Comparison of ENCODE assay signal across 20 cellular contexts in the genomic region with DNA sequence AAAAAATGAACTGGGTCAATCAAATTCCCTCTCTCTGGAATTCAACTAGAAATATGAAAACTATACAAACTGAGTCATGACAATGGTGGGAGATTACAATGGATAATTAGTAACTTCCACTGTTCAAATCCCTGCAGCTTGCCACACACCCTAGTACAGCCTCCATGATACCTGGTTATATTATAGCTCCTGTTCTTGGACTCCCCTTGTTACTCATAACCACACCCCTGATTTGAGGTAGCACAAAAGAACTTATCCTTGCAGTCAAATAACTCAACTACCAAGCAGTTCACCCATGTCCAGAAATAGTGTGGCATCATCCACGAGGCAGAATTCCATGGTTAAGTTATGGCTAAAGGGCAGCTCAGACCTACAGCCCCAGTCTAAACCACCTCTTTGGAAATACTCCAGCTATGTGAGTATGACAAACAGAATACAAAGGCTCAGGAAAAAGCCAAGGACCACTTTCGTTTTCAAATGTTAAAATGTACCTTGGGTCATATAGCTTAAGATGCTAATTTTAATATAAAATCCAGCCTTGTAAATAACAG.
DNase-seq lines count a peak whose midpoint lies in the region; ATAC-seq, FAIRE-seq and TF ChIP-seq lines count a peak whose summit lies in the region.
"Had no signal": no experiment of that assay in that cellular context is flagged by ENCODE, and none has a peak within 500 bp of the region (broad histone marks: within the 10 kb centered on the region; RNA-seq: fewer than 3 reads in every experiment).

No MANE protein-coding gene starts in this region.

- no peaks in the 10 kb centered on the region for H3K79me2 ChIP-seq in trophoblast cell (ENCODE audit: control insufficient read depth, insufficient read depth, low read length, poor library complexity)

- no peak overlapping the region for H2BK12ac ChIP-seq in trophoblast cell (ENCODE audit: low read length)

- H3K9me3 ChIP-seq in esophagus (ENCODE audit: control insufficient read depth in 2 of 2, insufficient read depth in 1 of 2, low read depth in 1 of 2, low read length in 1 of 2) (no peaks in the 10 kb centered on the region), trophoblast cell (ENCODE audit: insufficient read depth, low read depth, low read length) (no peaks in the 10 kb centered on the region)
- H3K9me3 ChIP-seq: lower lobe of right lung, ovary had no signal

- no peak overlapping the region for H4K91ac ChIP-seq in trophoblast cell (ENCODE audit: low read depth, low read length)

- FAIRE-seq in H54 (lab: Jason Lieb, UNC), result peak; percentile 92

- H3K18ac ChIP-seq in trophoblast cell (ENCODE audit: low read length), result no peak overlapping the region

- no peak overlapping the region for H2BK120ac ChIP-seq in trophoblast cell (ENCODE audit: insufficient read depth, low read length, poor library complexity)

- H3K36me3 Mint-ChIP-seq in stimulated activated naive B cell treated with anti-CD40 and anti-IgM and Interleukin-4, amounts not matched to agents 10 μg/mL and 1 μg/mL and 100 μg/mL, for 72 hours, result peaks cover 6% of the 10 kb centered on the region in 2 donors
- H3K36me3 Mint-ChIP-seq in activated CD4-positive, alpha-beta T cell treated with anti-CD3 and anti-CD28 coated beads, Interleukin-2, amount 10 ng/mL, durations not matched to agents 24 days and 14 days (ENCODE audit: low read depth), result no peaks in the 10 kb centered on the region

- no peak for ATAC-seq in stimulated activated naive B cell treated with anti-CD40 and anti-IgM and Interleukin-4, amounts not matched to agents 10 μg/mL and 1 μg/mL and 100 μg/mL, for 72 hours (replicated peaks)
- ATAC-seq: HCT116; lower lobe of right lung; naive thymus-derived CD4-positive, alpha-beta T cell had no signal

- H3K23ac ChIP-seq in trophoblast cell (ENCODE audit: low read length), result no peak overlapping the region

- no peak overlapping the region for H3K14ac ChIP-seq in trophoblast cell (ENCODE audit: low read length)

- no peak overlapping the region for H3K4ac ChIP-seq in trophoblast cell (ENCODE audit: low read depth, low read length)

- H3K4me2 ChIP-seq in trophoblast cell (ENCODE audit: low read length), result no peak overlapping the region
- H3K4me2 ChIP-seq: KMS-11 had no signal

- H4K8ac ChIP-seq in trophoblast cell (ENCODE audit: low read depth, low read length), result no peak overlapping the region

- H3K4me1 Mint-ChIP-seq in stimulated activated naive B cell treated with anti-CD40 and anti-IgM and Interleukin-4, amounts not matched to agents 10 μg/mL and 1 μg/mL and 100 μg/mL, for 72 hours, result peaks cover 14 to 15% of the 10 kb centered on the region in 2 donors
- no peaks in the 10 kb centered on the region for H3K4me1 Mint-ChIP-seq in activated CD4-positive, alpha-beta T cell treated with anti-CD3 and anti-CD28 coated beads, Interleukin-2, amount 10 ng/mL, durations not matched to agents 24 days and 14 days
- H3K4me1 Mint-ChIP-seq: activated CD4-positive, alpha-beta T cell treated with anti-CD3 and anti-CD28 coated beads, Interleukin-2, amount 10 ng/mL, durations not matched to agents 7 days and 5 days had no signal

- H3K36me3 ChIP-seq in esophagus (ENCODE audit: control insufficient read depth in 2 of 2, insufficient read depth in 2 of 2, low read length in 1 of 2), result no peaks in the 10 kb centered on the region
- H3K36me3 ChIP-seq in trophoblast cell (ENCODE audit: control insufficient read depth in 1 of 2, insufficient read depth in 2 of 2, low read length in 2 of 2), result no peaks in the 10 kb centered on the region
- H3K36me3 ChIP-seq: lower lobe of right lung, ovary had no signal

- H2AFZ ChIP-seq in trophoblast cell (ENCODE audit: insufficient read depth, low read length, poor library complexity), result no peak overlapping the region

- no peaks in the 10 kb centered on the region for H3K79me1 ChIP-seq in trophoblast cell (ENCODE audit: low read length)

- intact Hi-C loops in activated CD4-positive, alpha-beta T cell treated with anti-CD3 and anti-CD28 coated beads, Interleukin-2, amount 10 ng/mL, durations not matched to agents 24 days and 14 days (cut with micrococcal nuclease), result no loop called here

- peak overlapping the region; percentile 1 for H3K9ac ChIP-seq in trophoblast cell (ENCODE audit: low read length)
- H3K9ac ChIP-seq: KMS-11 had no signal

- no peak overlapping the region for H3K4me3 Mint-ChIP-seq in stimulated activated naive B cell treated with anti-CD40 and anti-IgM and Interleukin-4, amounts not matched to agents 10 μg/mL and 1 μg/mL and 100 μg/mL, for 72 hours
- no peak overlapping the region for H3K4me3 Mint-ChIP-seq in activated CD4-positive, alpha-beta T cell treated with anti-CD3 and anti-CD28 coated beads, Interleukin-2, amount 10 ng/mL, durations not matched to agents 24 days and 14 days
- H3K4me3 Mint-ChIP-seq: activated CD4-positive, alpha-beta T cell treated with anti-CD3 and anti-CD28 coated beads, Interleukin-2, amount 10 ng/mL, durations not matched to agents 7 days and 5 days; naive thymus-derived CD4-positive, alpha-beta T cell had no signal

- H2AK5ac ChIP-seq in trophoblast cell (ENCODE audit: low read length), result no peak overlapping the region

- WGBS in esophagus, 2 donors, result 38 to 45% methylated on average over 2 of the region's 2 CpGs
- no CpG with 5 or more reads among the region's 2 CpGs for WGBS in trophoblast cell (ENCODE audit: extremely low coverage, insufficient coverage, insufficient read length)

- no peaks in the 10 kb centered on the region for H3K27me3 Mint-ChIP-seq in stimulated activated naive B cell treated with anti-CD40 and anti-IgM and Interleukin-4, amounts not matched to agents 10 μg/mL and 1 μg/mL and 100 μg/mL, for 72 hours
- no peaks in the 10 kb centered on the region for H3K27me3 Mint-ChIP-seq in activated CD4-positive, alpha-beta T cell treated with anti-CD3 and anti-CD28 coated beads, Interleukin-2, amount 10 ng/mL, durations not matched to agents 24 days and 14 days
- H3K27me3 Mint-ChIP-seq: naive thymus-derived CD4-positive, alpha-beta T cell had no signal

- H3K9me3 Mint-ChIP-seq in stimulated activated naive B cell treated with anti-CD40 and anti-IgM and Interleukin-4, amounts not matched to agents 10 μg/mL and 1 μg/mL and 100 μg/mL, for 72 hours, result peaks cover 0 to 6% of the 10 kb centered on the region in 2 donors
- H3K9me3 Mint-ChIP-seq in activated CD4-positive, alpha-beta T cell treated with anti-CD3 and anti-CD28 coated beads, Interleukin-2, amount 10 ng/mL, durations not matched to agents 24 days and 14 days, result peaks cover 4% of the 10 kb centered on the region
- H3K9me3 Mint-ChIP-seq: activated CD4-positive, alpha-beta T cell treated with anti-CD3 and anti-CD28 coated beads, Interleukin-2, amount 10 ng/mL, durations not matched to agents 7 days and 5 days had no signal

- H3K4me1 ChIP-seq in esophagus (ENCODE audit: control insufficient read depth in 2 of 2, insufficient read depth in 2 of 2, low read length in 1 of 2) (peaks cover 5 to 18% of the 10 kb centered on the region in 2 donors), trophoblast cell (ENCODE audit: control insufficient read depth in 1 of 2, insufficient read depth in 2 of 2, low read length in 2 of 2) (peaks cover 0 to 3% of the 10 kb centered on the region in 2 experiments)

- DNase-seq in H54 (ENCODE audit: insufficient read length, low spot score), result peak; percentile 35
- peak; percentile 41 for DNase-seq in amniotic epithelial cell (ENCODE audit: low read depth)
- no peak for DNase-seq in trophoblast cell
- DNase-seq in stimulated activated naive B cell treated with anti-CD40 and anti-IgM and Interleukin-4, amounts not matched to agents 10 μg/mL and 1 μg/mL and 100 μg/mL, for 72 hours, result no peak
- DNase-seq in stimulated activated CD4-positive, alpha-beta T cell treated with anti-CD3 and anti-CD28 coated beads, Interleukin-12 subunit alpha, Interleukin-12 subunit beta, amount 100 ng/mL, for 4 hours, result no peak
- DNase-seq in GF-D8 (lab: John Stamatoyannopoulos, UW), result no peak
- DNase-seq in activated CD4-positive, alpha-beta T cell treated with anti-CD3 and anti-CD28 coated beads, Interleukin-2, amount 10 ng/mL, durations not matched to agents 24 days and 14 days, result no peak
- DNase-seq: activated CD4-positive, alpha-beta T cell treated with anti-CD3 and anti-CD28 coated beads, Interleukin-2, amount 10 ng/mL, durations not matched to agents 7 days and 5 days; activated gamma-delta T cell treated with Interleukin-2 at 50 U/mL for 16 hours; AML-193; aorta; COR-L47; lower lobe of right lung; naive thymus-derived CD4-positive, alpha-beta T cell; NCI-H2171 treated with DMSO at 0.1 percent for 48 hours; ovary; stimulated activated CD4-positive, alpha-beta T cell treated with anti-CD3 and anti-CD28 coated beads, Interleukin-4, amount 100 ng/mL, for 1 hour had no signal

- H3K27me3 ChIP-seq in esophagus (ENCODE audit: control insufficient read depth in 1 of 2, insufficient read depth in 2 of 2, low read length in 2 of 2) (no peaks in the 10 kb centered on the region), trophoblast cell (ENCODE audit: insufficient read depth, low read length) (no peaks in the 10 kb centered on the region)
- H3K27me3 ChIP-seq: ovary had no signal

- no peak overlapping the region for H4K12ac ChIP-seq in trophoblast cell (ENCODE audit: low read depth, low read length)

- no peak overlapping the region for H2BK5ac ChIP-seq in trophoblast cell (ENCODE audit: low read depth, low read length, poor library complexity)

- no peak overlapping the region for H3K27ac Mint-ChIP-seq in stimulated activated naive B cell treated with anti-CD40 and anti-IgM and Interleukin-4, amounts not matched to agents 10 μg/mL and 1 μg/mL and 100 μg/mL, for 72 hours
- H3K27ac Mint-ChIP-seq in activated CD4-positive, alpha-beta T cell treated with anti-CD3 and anti-CD28 coated beads, Interleukin-2, amount 10 ng/mL, durations not matched to agents 24 days and 14 days, result no peak overlapping the region
- H3K27ac Mint-ChIP-seq: activated CD4-positive, alpha-beta T cell treated with anti-CD3 and anti-CD28 coated beads, Interleukin-2, amount 10 ng/mL, durations not matched to agents 7 days and 5 days; naive thymus-derived CD4-positive, alpha-beta T cell had no signal

- H3K27ac ChIP-seq in esophagus (ENCODE audit: low read depth in 2 of 2, low read length in 1 of 2) (peak overlapping the region; percentile 31 to 66), trophoblast cell (ENCODE audit: low read depth, low read length) (no peak overlapping the region)
- H3K27ac ChIP-seq: KMS-11, ovary had no signal

- no peak for TF ChIP-seq POLR2A in H54 (IDR thresholded peaks at IDR 0.05; ENCODE audit: low read depth, low read length)

- H3K4me3 ChIP-seq in esophagus (ENCODE audit: low read depth in 1 of 2, low read length in 2 of 2), result no peak overlapping the region
- no peak overlapping the region for H3K4me3 ChIP-seq in trophoblast cell (ENCODE audit: low read depth, low read length)
- H3K4me3 ChIP-seq: lower lobe of right lung, ovary had no signal

Comparison
In these comparisons a context has a peak if more than half of its experiments do, and no peak if none do; other contexts are left out.
1. DNase-seq: peak in H54 (single experiment) and amniotic epithelial cell (single experiment); none in trophoblast cell (0 of 2), stimulated activated naive B cell treated with anti-CD40 and anti-IgM and Interleukin-4, amounts not matched to agents 10 μg/mL and 1 μg/mL and 100 μg/mL, for 72 hours (single experiment), stimulated activated CD4-positive, alpha-beta T cell treated with anti-CD3 and anti-CD28 coated beads, Interleukin-12 subunit alpha, Interleukin-12 subunit beta, amount 100 ng/mL, for 4 hours (single experiment), GF-D8 (single experiment) and activated CD4-positive, alpha-beta T cell treated with anti-CD3 and anti-CD28 coated beads, Interleukin-2, amount 10 ng/mL, durations not matched to agents 24 days and 14 days (single experiment).